Comparison of ENCODE assay signal across 32 cellular contexts in genomic region chr4:125231661-125232060, GRCh38.
"Had no signal": no experiment of that assay in that cellular context is flagged by ENCODE, and none has a peak within 500 bp of the region (broad histone marks: within the 10 kb centered on the region; RNA-seq: fewer than 3 reads in every experiment).

No MANE protein-coding gene starts in this region.

- H3K4me2 ChIP-seq: neural progenitor cell, smooth muscle cell had no signal

- H2AFZ ChIP-seq: neural progenitor cell had no signal

- H3K4me3 ChIP-seq: left lung, lung, neural progenitor cell, ovary, sigmoid colon, smooth muscle cell, tibial nerve, uterus had no signal

- H3K4me1 ChIP-seq: left lung, sigmoid colon, tibial nerve, uterus had no signal

- H3K27me3 ChIP-seq: left lung, neural progenitor cell, neutrophil, ovary, sigmoid colon, tibial nerve, uterus had no signal

- H3K4me3 Mint-ChIP-seq: immature natural killer cell; mesothelial cell of epicardium; naive B cell; natural killer cell; nephron progenitor cell; neural progenitor cell; stimulated activated memory B cell treated with anti-CD40 and anti-IgM and Interleukin-4, amounts not matched to agents 10 μg/mL and 1 μg/mL and 100 μg/mL, for 72 hours; stimulated activated naive CD8-positive, alpha-beta T cell treated with anti-CD3 and anti-CD28 coated beads, Interleukin-15, amount 100 ng/mL, for 72 hours; type B pancreatic cell had no signal

- DNase-seq: hypothalamus; immature natural killer cell; kidney; left colon; left lung; mesendoderm; naive B cell; natural killer cell; nephron progenitor cell; occipital lobe; ovary; retina; right cardiac atrium; sigmoid colon; stimulated activated CD4-positive, alpha-beta T cell treated with anti-CD3 and anti-CD28 coated beads, Interleukin-1b, Interleukin-23, amount 100 ng/mL, for 48 hours; stimulated activated CD4-positive, alpha-beta T cell treated with anti-CD3 and anti-CD28 coated beads, Interleukin-2, amount 100 ng/mL, for 48 hours; stimulated activated CD4-positive, alpha-beta T cell treated with anti-CD3 and anti-CD28 coated beads, Interleukin-4, amount 100 ng/mL, for 4 hours; stimulated activated CD8-positive, alpha-beta memory T cell treated with anti-CD3 and anti-CD28 coated beads, Interleukin-4, amount 100 ng/mL, for 48 hours; stimulated activated naive CD4-positive, alpha-beta T cell treated with Interleukin-2 at 50 U/mL for 16 hours; stimulated activated naive CD8-positive, alpha-beta T cell treated with anti-CD3 and anti-CD28 coated beads, Interleukin-15, amount 100 ng/mL, for 72 hours; substantia nigra; uterus had no signal

- H3K27ac ChIP-seq: left lung, neural progenitor cell, neutrophil, ovary, sigmoid colon, tibial nerve, uterus had no signal

- H3K27ac Mint-ChIP-seq: immature natural killer cell; mesothelial cell of epicardium; naive B cell; natural killer cell; neural progenitor cell; progenitor cell of endocrine pancreas; stimulated activated memory B cell treated with anti-CD40 and anti-IgM and Interleukin-4, amounts not matched to agents 10 μg/mL and 1 μg/mL and 100 μg/mL, for 72 hours; stimulated activated naive CD8-positive, alpha-beta T cell treated with anti-CD3 and anti-CD28 coated beads, Interleukin-15, amount 100 ng/mL, for 72 hours; type B pancreatic cell had no signal

- H3K9me3 ChIP-seq: left lung, neutrophil, ovary, sigmoid colon, tibial nerve, uterus had no signal

- ATAC-seq: left colon; left lung; natural killer cell; right cardiac atrium; stimulated activated memory B cell treated with anti-CD40 and anti-IgM and Interleukin-4, amounts not matched to agents 10 μg/mL and 1 μg/mL and 100 μg/mL, for 72 hours; stimulated activated naive CD8-positive, alpha-beta T cell treated with anti-CD3 and anti-CD28 coated beads, Interleukin-15, amount 100 ng/mL, for 72 hours had no signal

- H3K36me3 Mint-ChIP-seq: immature natural killer cell; naive B cell; natural killer cell; neural progenitor cell; stimulated activated memory B cell treated with anti-CD40 and anti-IgM and Interleukin-4, amounts not matched to agents 10 μg/mL and 1 μg/mL and 100 μg/mL, for 72 hours; type B pancreatic cell had no signal

- FAIRE-seq: islet of Langerhans, kidney had no signal

- H3K36me3 ChIP-seq: left lung, neural progenitor cell, neutrophil, ovary, sigmoid colon, tibial nerve, uterus had no signal

- H3K4me1 Mint-ChIP-seq: immature natural killer cell; naive B cell; natural killer cell; stimulated activated memory B cell treated with anti-CD40 and anti-IgM and Interleukin-4, amounts not matched to agents 10 μg/mL and 1 μg/mL and 100 μg/mL, for 72 hours; stimulated activated naive CD8-positive, alpha-beta T cell treated with anti-CD3 and anti-CD28 coated beads, Interleukin-15, amount 100 ng/mL, for 72 hours had no signal

- H3K27me3 Mint-ChIP-seq: naive B cell; progenitor cell of endocrine pancreas; stimulated activated memory B cell treated with anti-CD40 and anti-IgM and Interleukin-4, amounts not matched to agents 10 μg/mL and 1 μg/mL and 100 μg/mL, for 72 hours; stimulated activated naive CD8-positive, alpha-beta T cell treated with anti-CD3 and anti-CD28 coated beads, Interleukin-15, amount 100 ng/mL, for 72 hours; type B pancreatic cell had no signal

- H3K9me3 Mint-ChIP-seq: mesothelial cell of epicardium, neural progenitor cell had no signal

- H3K9ac ChIP-seq: neural progenitor cell had no signal
